ENCODE assay signal across 2 cellular contexts in the genomic region with DNA sequence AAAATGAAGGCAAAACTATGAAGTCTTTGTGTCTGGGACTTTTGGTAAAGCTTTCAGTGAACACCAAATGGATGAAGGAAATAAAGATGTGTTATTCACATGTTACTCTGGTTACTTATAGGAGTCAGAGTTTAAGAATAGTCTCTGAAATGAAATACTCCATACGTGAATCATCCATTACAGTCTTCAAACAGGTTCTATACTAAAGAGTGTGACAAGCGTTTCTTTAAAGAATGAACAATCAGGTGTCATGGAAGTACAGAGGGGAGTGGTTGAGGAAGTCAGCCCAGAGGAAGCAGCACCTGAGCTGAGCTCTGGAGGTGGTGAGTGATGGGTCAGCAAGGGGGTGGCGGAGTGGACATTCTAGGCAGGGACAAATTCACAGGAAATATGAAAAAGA.
TF ChIP-seq lines count a peak whose summit lies in the region.

No MANE protein-coding gene starts in this region.

TF ChIP-seq in H1, 55 proteins besides CTCF, POLR2A, EP300 and RAD21:
- TF ChIP-seq NANOG (IDR thresholded peaks at IDR 0.05; ENCODE audit: insufficient read depth, low read depth, low read length, poor library complexity, severe bottlenecking) (no peak), TAF7 (optimal IDR thresholded peaks at IDR 0.05; ENCODE audit: borderline replicate concordance, low read depth, low read length) (no peak), YY1 (IDR thresholded peaks at IDR 0.05; ENCODE audit: low read depth, low read length) (no peak), RFX5 (IDR thresholded peaks at IDR 0.05; ENCODE audit: borderline replicate concordance, low read depth, low read length) (no peak), SP2 (IDR thresholded peaks at IDR 0.05; ENCODE audit: low read length) (no peak)
- TF ChIP-seq, protein P1, sequence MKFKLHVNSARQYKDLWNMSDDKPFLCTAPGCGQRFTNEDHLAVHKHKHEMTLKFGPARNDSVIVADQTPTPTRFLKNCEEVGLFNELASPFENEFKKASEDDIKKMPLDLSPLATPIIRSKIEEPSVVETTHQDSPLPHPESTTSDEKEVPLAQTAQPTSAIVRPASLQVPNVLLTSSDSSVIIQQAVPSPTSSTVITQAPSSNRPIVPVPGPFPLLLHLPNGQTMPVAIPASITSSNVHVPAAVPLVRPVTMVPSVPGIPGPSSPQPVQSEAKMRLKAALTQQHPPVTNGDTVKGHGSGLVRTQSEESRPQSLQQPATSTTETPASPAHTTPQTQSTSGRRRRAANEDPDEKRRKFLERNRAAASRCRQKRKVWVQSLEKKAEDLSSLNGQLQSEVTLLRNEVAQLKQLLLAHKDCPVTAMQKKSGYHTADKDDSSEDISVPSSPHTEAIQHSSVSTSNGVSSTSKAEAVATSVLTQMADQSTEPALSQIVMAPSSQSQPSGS (IDR thresholded peaks at IDR 0.05; ENCODE audit: low read length) = no peak

TF ChIP-seq in GM12891, 5 proteins besides CTCF, POLR2A, EP300 and RAD21:
- TF ChIP-seq POLR2AphosphoS5 (IDR thresholded peaks at IDR 0.05; ENCODE audit: low read depth, low read length) (no peak), PAX5 (IDR thresholded peaks at IDR 0.05; ENCODE audit: insufficient read depth, low read length, severe bottlenecking) (no peak), SPI1 (IDR thresholded peaks at IDR 0.05; ENCODE audit: low read depth, low read length) (no peak), POU2F2 (IDR thresholded peaks at IDR 0.05; ENCODE audit: low read depth, low read length) (no peak), TAF1 (IDR thresholded peaks at IDR 0.05; ENCODE audit: low read depth, low read length) (no peak)
